Comparison of ENCODE assay signal across 24 cellular contexts in genomic region chr19:2511991-2512390, GRCh38.
"Had no signal": no experiment of that assay in that cellular context is flagged by ENCODE, and none has a peak within 500 bp of the region (broad histone marks: within the 10 kb centered on the region; RNA-seq: fewer than 3 reads in every experiment).

No MANE protein-coding gene starts in this region.

- H3K9me3 Mint-ChIP-seq: activated naive CD4-positive, alpha-beta T cell treated with anti-CD3 and anti-CD28 coated beads, Interleukin-2, amount 50 U/mL, for 72 hours; activated T-cell treated with anti-CD3 and anti-CD28 coated beads, Interleukin-2, amount 50 U/mL, for 72 hours; central memory CD8-positive, alpha-beta T cell; dendritic cell treated with granulocyte-macrophage colony-stimulating factor and Interleukin-4, amounts not matched to agents 40 ng/mL and 50 ng/mL, for 4 days; natural killer cell treated with Interleukin-12 subunit alpha and Interleukin-12 subunit beta and Interleukin-15 and Interleukin-18, amount 100 ng/mL, for 72 hours; T-helper 2 cell treated with Interferon-gamma antibody and Interleukin-4, amounts not matched to agents 5 μg/mL and 100 μg/mL, for 36 hours had no signal

- H3K4me3 ChIP-seq: esophagus squamous epithelium, heart right ventricle, mucosa of descending colon, skin epidermis, transverse colon had no signal

- H3K27me3 ChIP-seq: esophagus squamous epithelium, heart right ventricle had no signal

- H3K36me3 ChIP-seq: esophagus squamous epithelium, heart right ventricle, transverse colon had no signal

- H3K27me3 Mint-ChIP-seq: central memory CD8-positive, alpha-beta T cell; natural killer cell treated with Interleukin-12 subunit alpha and Interleukin-12 subunit beta and Interleukin-15 and Interleukin-18, amount 100 ng/mL, for 72 hours had no signal

- H3K4me3 Mint-ChIP-seq: activated T-cell treated with anti-CD3 and anti-CD28 coated beads, Interleukin-2, amount 50 U/mL, for 72 hours; central memory CD8-positive, alpha-beta T cell; dendritic cell treated with granulocyte-macrophage colony-stimulating factor and Interleukin-4, amounts not matched to agents 40 ng/mL and 50 ng/mL, for 4 days; endodermal cell; natural killer cell treated with Interleukin-12 subunit alpha and Interleukin-12 subunit beta and Interleukin-15 and Interleukin-18, amount 100 ng/mL, for 72 hours; T-helper 2 cell treated with Interferon-gamma antibody and Interleukin-4, amounts not matched to agents 5 μg/mL and 100 μg/mL, for 36 hours had no signal

- H3K36me3 Mint-ChIP-seq: activated naive CD4-positive, alpha-beta T cell treated with anti-CD3 and anti-CD28 coated beads, Interleukin-2, amount 50 U/mL, for 72 hours; natural killer cell treated with Interleukin-12 subunit alpha and Interleukin-12 subunit beta and Interleukin-15 and Interleukin-18, amount 100 ng/mL, for 72 hours had no signal

- DNase-seq: activated CD4-positive, alpha-beta T cell treated with anti-CD3 and anti-CD28 coated beads for 4 hours; activated CD4-positive, alpha-beta T cell treated with anti-CD3 and anti-CD28 coated beads, Interleukin-2, amount 50 U/mL, for 4 hours; activated CD4-positive, CD25-positive, alpha-beta regulatory T cell; activated naive CD4-positive, alpha-beta T cell; activated T-cell treated with anti-CD3 and anti-CD28 coated beads for 4 hours; activated T-cell treated with anti-CD3 and anti-CD28 coated beads, Interleukin-2, amount 50 U/mL, for 72 hours; endodermal cell; esophagus squamous epithelium; foreskin melanocyte; heart right ventricle; mesenchymal stem cell; mucosa of descending colon; retina; stimulated activated CD4-positive, alpha-beta T cell treated with anti-CD3 and anti-CD28 coated beads, Interleukin-4, amount 100 ng/mL, for 4 hours; stimulated activated naive CD4-positive, alpha-beta T cell treated with Interleukin-2 at 50 U/mL for 16 hours; transverse colon had no signal

- ATAC-seq: activated naive CD4-positive, alpha-beta T cell treated with anti-CD3 and anti-CD28 coated beads, Interleukin-2, amount 50 U/mL, for 72 hours; activated T-cell treated with anti-CD3 and anti-CD28 coated beads, Interleukin-2, amount 50 U/mL, for 72 hours; mucosa of descending colon had no signal

- H3K27ac ChIP-seq: esophagus squamous epithelium, heart right ventricle, skin epidermis, transverse colon had no signal

- H3K27ac Mint-ChIP-seq: activated naive CD4-positive, alpha-beta T cell treated with anti-CD3 and anti-CD28 coated beads, Interleukin-2, amount 50 U/mL, for 72 hours; activated T-cell treated with anti-CD3 and anti-CD28 coated beads, Interleukin-2, amount 50 U/mL, for 72 hours; dendritic cell treated with granulocyte-macrophage colony-stimulating factor and Interleukin-4, amounts not matched to agents 40 ng/mL and 50 ng/mL, for 4 days; T-helper 2 cell treated with Interferon-gamma antibody and Interleukin-4, amounts not matched to agents 5 μg/mL and 100 μg/mL, for 36 hours had no signal

- FAIRE-seq: bronchial epithelial cell, urothelium cell line had no signal

- H3K9me3 ChIP-seq: esophagus squamous epithelium, heart right ventricle, mucosa of descending colon, transverse colon had no signal
